ENCODE assay signal across 1 cellular context in the genomic region with DNA sequence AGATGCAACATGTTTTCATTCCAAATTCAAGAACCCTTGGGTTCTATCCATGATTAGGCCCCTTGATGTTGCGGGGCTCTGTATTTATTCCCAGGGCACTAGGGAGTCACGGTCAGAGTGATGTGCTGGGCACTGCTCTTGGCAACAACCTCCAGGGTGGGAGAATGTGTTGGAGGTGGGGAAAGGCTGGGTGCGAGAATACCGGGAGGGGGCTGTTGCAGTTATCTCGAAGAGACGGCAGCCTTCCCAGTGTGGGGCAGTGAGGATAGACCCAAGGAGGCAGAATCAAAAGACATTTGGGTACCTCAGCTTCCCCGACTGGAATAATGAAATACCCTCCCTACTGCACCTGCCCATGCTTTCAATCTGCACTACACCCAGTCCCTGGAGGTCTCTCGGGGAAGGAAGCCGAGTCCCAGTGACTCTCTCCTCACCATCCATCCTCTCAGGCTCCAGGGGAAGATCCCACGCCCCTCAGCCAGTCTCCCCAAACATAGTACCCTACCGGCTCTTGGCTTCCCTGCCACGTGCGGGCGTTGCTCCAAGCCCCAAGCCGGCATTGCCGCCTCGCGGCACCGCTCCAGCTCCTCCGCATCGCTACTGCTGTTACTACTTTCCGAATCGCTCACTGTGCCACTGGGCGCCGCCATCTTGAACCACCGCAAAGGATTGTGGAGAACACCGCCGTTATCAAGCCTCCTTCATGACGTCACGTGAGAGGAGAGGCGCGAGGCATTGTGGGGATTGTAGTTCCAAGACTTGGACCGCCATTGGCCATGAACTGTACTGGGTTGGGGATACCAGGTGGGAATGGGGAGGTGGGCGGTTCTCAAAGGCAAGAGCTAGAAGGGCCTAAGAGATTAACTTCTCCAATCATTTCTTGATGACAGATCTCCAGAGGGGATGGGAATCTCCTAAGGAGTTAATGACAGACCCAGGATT.
TF ChIP-seq lines count a peak whose summit lies in the region.

Gene C12orf43 (minus strand): TSS at position 663 of the 942 bp plus-strand sequence. CDS start 13 bp downstream, at position 650.

TF ChIP-seq in HepG2, 621 proteins besides CTCF, POLR2A, EP300 and RAD21 (continued from another document):
- TF ChIP-seq ZNF766 (CRISPR knock-in tag; IDR thresholded peaks at IDR 0.05; ENCODE audit: borderline replicate concordance) (no peak), DRAP1 (CRISPR knock-in tag; IDR thresholded peaks at IDR 0.05) (peak; percentile 99), GTF3A (CRISPR knock-in tag; conservative IDR thresholded peaks at IDR 0.05) (no peak)
TF ChIP-seq in HepG2: peak in this region for 183.
